Comparison of ENCODE assay signal across 1 cellular context in genomic region chr17:45197555-45198334, GRCh38.
TF ChIP-seq lines count a peak whose summit lies in the region.

No MANE protein-coding gene starts in this region.

TF ChIP-seq in HepG2, 621 proteins besides CTCF, POLR2A, EP300 and RAD21 (continued from another document and continues in another):
- no peak for TF ChIP-seq KIAA2018 (CRISPR knock-in tag; IDR thresholded peaks at IDR 0.05; ENCODE audit: borderline replicate concordance)
- no peak for TF ChIP-seq IKZF1 (IDR thresholded peaks at IDR 0.05)
- peak; percentile 76; the same call in 1 of the 2 replicates for TF ChIP-seq ZNF280D (CRISPR knock-in tag; IDR thresholded peaks at IDR 0.05)
- TF ChIP-seq MXD4 (CRISPR knock-in tag; IDR thresholded peaks at IDR 0.05) = peak; percentile 40; the same call in 1 of the 2 replicates
- no peak for TF ChIP-seq FOXP1 (IDR thresholded peaks at IDR 0.05)
- no peak for TF ChIP-seq FOXP1 (CRISPR knock-in tag; IDR thresholded peaks at IDR 0.05)
- peak; percentile 61; the same call in 1 of the 2 replicates for TF ChIP-seq MYPOP (CRISPR knock-in tag; IDR thresholded peaks at IDR 0.05)
- no peak for TF ChIP-seq ATF1 (CRISPR knock-in tag; IDR thresholded peaks at IDR 0.05)
- no peak for TF ChIP-seq RAD51 (IDR thresholded peaks at IDR 0.05; ENCODE audit: borderline replicate concordance)
- TF ChIP-seq IRF9 (CRISPR knock-in tag; IDR thresholded peaks at IDR 0.05; ENCODE audit: borderline replicate concordance) = no peak
- TF ChIP-seq KDM2A (CRISPR knock-in tag; IDR thresholded peaks at IDR 0.05; ENCODE audit: borderline replicate concordance, low read depth) = peak; percentile 90
- TF ChIP-seq KLF11 (CRISPR knock-in tag; IDR thresholded peaks at IDR 0.05) = peak; percentile 54
- no peak; the same call in 1 of the 2 replicates for TF ChIP-seq ZNF670 (CRISPR knock-in tag; IDR thresholded peaks at IDR 0.05; ENCODE audit: borderline replicate concordance)
- TF ChIP-seq RXRA (CRISPR knock-in tag; IDR thresholded peaks at IDR 0.05) = peak; percentile 93
- peak; percentile 62; the same call in 1 of the 2 replicates for TF ChIP-seq TFDP2 (CRISPR knock-in tag; IDR thresholded peaks at IDR 0.05)
- no peak for TF ChIP-seq GPBP1L1 (CRISPR knock-in tag; IDR thresholded peaks at IDR 0.05)
- TF ChIP-seq ZBTB44 (CRISPR knock-in tag; IDR thresholded peaks at IDR 0.05) = no peak
- no peak for TF ChIP-seq FOXA1 (IDR thresholded peaks at IDR 0.05)
- 0 out of 2 replicates have a peak, but pooled peaks have one; percentile 28 for TF ChIP-seq FOXA1 (CRISPR knock-in tag; IDR thresholded peaks at IDR 0.05)
- no peak for TF ChIP-seq ZNF558 (CRISPR knock-in tag; IDR thresholded peaks at IDR 0.05; ENCODE audit: borderline replicate concordance)
- no peak for TF ChIP-seq TERF1 (CRISPR knock-in tag; IDR thresholded peaks at IDR 0.05)
- TF ChIP-seq STAT6 (CRISPR knock-in tag; IDR thresholded peaks at IDR 0.05; ENCODE audit: borderline replicate concordance) = peak; percentile 82; the same call in 1 of the 2 replicates
- TF ChIP-seq ZSCAN5A (CRISPR knock-in tag; IDR thresholded peaks at IDR 0.05; ENCODE audit: borderline replicate concordance) = no peak
- TF ChIP-seq ZBTB39 (CRISPR knock-in tag; IDR thresholded peaks at IDR 0.05) = no peak
- no peak for TF ChIP-seq NFE2 (CRISPR knock-in tag; IDR thresholded peaks at IDR 0.05)
